14 cellular contexts compared by ENCODE assay signal in genomic region chr19:28469544-28469943, GRCh38.
DNase-seq lines count a peak whose midpoint lies in the region; ATAC-seq and TF ChIP-seq lines count a peak whose summit lies in the region.
"Had no signal": no experiment of that assay in that cellular context is flagged by ENCODE, and none has a peak within 500 bp of the region (broad histone marks: within the 10 kb centered on the region; RNA-seq: fewer than 3 reads in every experiment).

No MANE protein-coding gene starts in this region.

- H4K20me1 ChIP-seq in BLaER1: no peaks in the 10 kb centered on the region
- H4K20me1 ChIP-seq in DND-41 (ENCODE audit: insufficient read depth, low read length): no peaks in the 10 kb centered on the region

- TF ChIP-seq POLR2A in thyroid gland (IDR thresholded peaks at IDR 0.05): no peak
- TF ChIP-seq POLR2A in lower leg skin (IDR thresholded peaks at IDR 0.05): no peak

- intact Hi-C loops in thyroid gland (cut with DNase I): loop anchor here (10.0 kb wide), 2 partner anchors 245 to 415 kb away; no protein-coding TSS in a partner anchor
- intact Hi-C loops in lower leg skin (cut with DNase I; ENCODE audit: low total_unique reads): loop anchor here (10.0 kb wide), 1 partner anchor 255 kb away; no protein-coding TSS in a partner anchor

- no peaks in the 10 kb centered on the region for H3K79me2 ChIP-seq in DND-41 (ENCODE audit: insufficient read depth, low read length)

- POLR2A ChIA-PET in RWPE1 (lab: Yijun Ruan, JAX; ENCODE audit: low non-redundant PET): no interaction called here

- H3K9ac ChIP-seq in BLaER1 (no peak overlapping the region), DND-41 (ENCODE audit: low read depth, low read length) (peak overlapping the region; percentile 23)

- 73 to 82% methylated on average over 7 of the region's 7 CpGs for WGBS in thyroid gland, 2 donors
- 76 to 80% methylated on average over 7 of the region's 7 CpGs for WGBS in lower leg skin, 2 donors

- H3K4me2 ChIP-seq in BLaER1: peak overlapping the region; percentile 86
- peak overlapping the region; percentile 50 for H3K4me2 ChIP-seq in DND-41 (ENCODE audit: insufficient read depth, low read length)
- H3K4me2 ChIP-seq: GM23338 had no signal

- H3K36me3 Mint-ChIP-seq in central memory CD8-positive, alpha-beta T cell (ENCODE audit: insufficient read depth): peaks cover 1% of the 10 kb centered on the region
- no peaks in the 10 kb centered on the region for H3K36me3 Mint-ChIP-seq in natural killer cell treated with Interleukin-12 subunit alpha and Interleukin-12 subunit beta and Interleukin-15 and Interleukin-18, amount 100 ng/mL, for 72 hours

- no peaks in the 10 kb centered on the region for H3K9me3 ChIP-seq in BLaER1
- H3K9me3 ChIP-seq in DND-41 (ENCODE audit: insufficient read depth, low read length, severe bottlenecking): no peaks in the 10 kb centered on the region
- H3K9me3 ChIP-seq in thyroid gland: no peaks in the 10 kb centered on the region

- H3K27ac Mint-ChIP-seq in central memory CD8-positive, alpha-beta T cell (ENCODE audit: low read depth): peak overlapping the region; percentile 85
- peak overlapping the region in 1 of 2 donors; percentile 45 for H3K27ac Mint-ChIP-seq in natural killer cell treated with Interleukin-12 subunit alpha and Interleukin-12 subunit beta and Interleukin-15 and Interleukin-18, amount 100 ng/mL, for 72 hours
- H3K27ac Mint-ChIP-seq: GM23338 had no signal

- H3K27me3 ChIP-seq in BLaER1 (no peaks in the 10 kb centered on the region), DND-41 (ENCODE audit: insufficient read depth, low read length, poor library complexity) (no peaks in the 10 kb centered on the region), thyroid gland (no peaks in the 10 kb centered on the region), foreskin keratinocyte (no peaks in the 10 kb centered on the region)

- ATAC-seq in DND-41 (ENCODE audit: insufficient read depth, low read depth): no peak
- no peak for ATAC-seq in central memory CD8-positive, alpha-beta T cell (replicated peaks; ENCODE audit: extremely low read depth, poor library complexity, severe bottlenecking)
- ATAC-seq in natural killer cell treated with Interleukin-12 subunit alpha and Interleukin-12 subunit beta and Interleukin-15 and Interleukin-18, amount 100 ng/mL, for 72 hours: no peak
- ATAC-seq in foreskin keratinocyte: no peak

- DNase-seq in DND-41: no peak
- DNase-seq in central memory CD8-positive, alpha-beta T cell (ENCODE audit: low spot score in 2 of 2): no peak
- DNase-seq in natural killer cell treated with Interleukin-12 subunit alpha and Interleukin-12 subunit beta and Interleukin-15 and Interleukin-18, amount 100 ng/mL, for 72 hours (ENCODE audit: low spot score): no peak
- DNase-seq in thyroid gland: no peak
- DNase-seq in RWPE1 (ENCODE audit: low spot score): no peak
- no peak for DNase-seq in lower leg skin (ENCODE audit: low spot score in 2 of 2)
- DNase-seq in foreskin keratinocyte: no peak
- DNase-seq: NCI-H1930, NCI-H2171, NCI-H82, SW 1271 had no signal

- H3K27me3 Mint-ChIP-seq in central memory CD8-positive, alpha-beta T cell: no peaks in the 10 kb centered on the region
- H3K27me3 Mint-ChIP-seq in natural killer cell treated with Interleukin-12 subunit alpha and Interleukin-12 subunit beta and Interleukin-15 and Interleukin-18, amount 100 ng/mL, for 72 hours: no peaks in the 10 kb centered on the region

- CTCF ChIA-PET in RWPE1 (lab: Yijun Ruan, JAX): no interaction called here

- no peak overlapping the region for H3K4me3 ChIP-seq in BLaER1
- H3K4me3 ChIP-seq in DND-41 (ENCODE audit: low read depth in 1 of 2, low read length in 2 of 2): no peak overlapping the region
- H3K4me3 ChIP-seq in thyroid gland (replicated peaks in 1 of 3): no peak overlapping the region
- H3K4me3 ChIP-seq in lower leg skin (ENCODE audit: low read depth, poor library complexity, severe bottlenecking): no peak overlapping the region
- H3K4me3 ChIP-seq: GM23338 had no signal

- H2AFZ ChIP-seq in DND-41 (ENCODE audit: low read depth, low read length): peak overlapping the region; percentile 9

- TF ChIP-seq CTCF in DND-41 (IDR thresholded peaks at IDR 0.05; ENCODE audit: borderline replicate concordance, extremely low read depth, low read length, poor library complexity, severe bottlenecking) (no peak), thyroid gland (IDR thresholded peaks at IDR 0.05) (no peak), RWPE1 (conservative IDR thresholded peaks at IDR 0.05; ENCODE audit: low read depth) (no peak), lower leg skin (IDR thresholded peaks at IDR 0.05) (no peak), foreskin keratinocyte (conservative IDR thresholded peaks at IDR 0.05) (no peak)

- H3K9me3 Mint-ChIP-seq in central memory CD8-positive, alpha-beta T cell: no peaks in the 10 kb centered on the region
- H3K9me3 Mint-ChIP-seq in natural killer cell treated with Interleukin-12 subunit alpha and Interleukin-12 subunit beta and Interleukin-15 and Interleukin-18, amount 100 ng/mL, for 72 hours: no peaks in the 10 kb centered on the region
- H3K9me3 Mint-ChIP-seq: GM23338 had no signal

- no peaks in the 10 kb centered on the region for H3K36me3 ChIP-seq in BLaER1
- no peaks in the 10 kb centered on the region for H3K36me3 ChIP-seq in DND-41 (ENCODE audit: insufficient read depth, low read length)
- no peaks in the 10 kb centered on the region for H3K36me3 ChIP-seq in thyroid gland

- peaks cover 36% of the 10 kb centered on the region for H3K4me1 Mint-ChIP-seq in central memory CD8-positive, alpha-beta T cell
- peaks cover 48 to 59% of the 10 kb centered on the region in 2 donors for H3K4me1 Mint-ChIP-seq in natural killer cell treated with Interleukin-12 subunit alpha and Interleukin-12 subunit beta and Interleukin-15 and Interleukin-18, amount 100 ng/mL, for 72 hours (ENCODE audit: low read depth in 2 of 2)

- H3K27ac ChIP-seq in BLaER1 (no peak overlapping the region), DND-41 (ENCODE audit: low read length) (peak overlapping the region; percentile 76), thyroid gland (no peak overlapping the region), RWPE1 (no peak overlapping the region), foreskin keratinocyte (no peak overlapping the region)
- H3K27ac ChIP-seq: C4-2B had no signal

- H3K4me1 ChIP-seq in BLaER1 (peaks cover 72% of the 10 kb centered on the region), DND-41 (ENCODE audit: insufficient read depth, low read length) (peaks cover 75% of the 10 kb centered on the region), thyroid gland (peaks cover 0 to 7% of the 10 kb centered on the region in 2 donors), foreskin keratinocyte (peaks cover 17% of the 10 kb centered on the region)

- H3K4me3 Mint-ChIP-seq in central memory CD8-positive, alpha-beta T cell: no peak overlapping the region
- peak overlapping the region; percentile 40 for H3K4me3 Mint-ChIP-seq in natural killer cell treated with Interleukin-12 subunit alpha and Interleukin-12 subunit beta and Interleukin-15 and Interleukin-18, amount 100 ng/mL, for 72 hours
- H3K4me3 Mint-ChIP-seq: GM23338 had no signal
